Comparison of ENCODE assay signal across 10 cellular contexts in genomic region chr3:88000853-88001252, GRCh38. TPM values are rescaled to one million over a fixed set of nuclear protein-coding genes. Genes with fewer than 3 reads are reported as not detected.
DNase-seq lines count a peak whose midpoint lies in the region; ATAC-seq and TF ChIP-seq lines count a peak whose summit lies in the region.
"Had no signal": no experiment of that assay in that cellular context is flagged by ENCODE, and none has a peak within 500 bp of the region (broad histone marks: within the 10 kb centered on the region; RNA-seq: fewer than 3 reads in every experiment).

No MANE protein-coding gene starts in this region.

- CTCF ChIA-PET in PC-9 (lab: Charles Lee) = no interaction called here

- H3K27ac Mint-ChIP-seq in endothelial cell (ENCODE audit: unreplicated experiment) (no peak overlapping the region), neural progenitor cell (no peak overlapping the region)

- H4K20me1 ChIP-seq in PC-9 (ENCODE audit: insufficient read depth) (no peaks in the 10 kb centered on the region), neural progenitor cell (ENCODE audit: low read depth) (no peaks in the 10 kb centered on the region)

- H2AFZ ChIP-seq in PC-9 (0 out of 2 replicates have a peak overlapping the region, but pooled peaks have one; percentile 17), neural progenitor cell (replicated peaks) (peak overlapping the region; percentile 78)

- no peak overlapping the region for H3K9ac ChIP-seq in neural progenitor cell

- H3K9me2 ChIP-seq in PC-9 (ENCODE audit: insufficient read depth) = no peaks in the 10 kb centered on the region

- H3F3A ChIP-seq in PC-9 (ENCODE audit: insufficient read depth, low read depth) = no peaks in the 10 kb centered on the region
- H3F3A ChIP-seq in neural progenitor cell (ENCODE audit: low read depth) = no peaks in the 10 kb centered on the region

- intact Hi-C loops in PC-9 (cut with micrococcal nuclease; ENCODE audit: unreplicated experiment) = loop anchor here (10.0 kb wide), 2 partner anchors 836 to 916 kb away; no protein-coding TSS in a partner anchor

- H3K9me3 ChIP-seq in PC-9 (ENCODE audit: insufficient read depth, low read depth) (no peaks in the 10 kb centered on the region), neural progenitor cell (ENCODE audit: low read depth) (no peaks in the 10 kb centered on the region)
- H3K9me3 ChIP-seq: mucosa of descending colon had no signal

- H3K4me1 ChIP-seq in PC-9 (replicated peaks; ENCODE audit: insufficient read depth) = no peaks in the 10 kb centered on the region
- H3K4me1 ChIP-seq in neural progenitor cell = no peaks in the 10 kb centered on the region

- H3K4me3 Mint-ChIP-seq in endothelial cell (ENCODE audit: unreplicated experiment) (peak overlapping the region; percentile 54), neural progenitor cell (no peak overlapping the region)

- H3K4me3 ChIP-seq in PC-9 = no peak overlapping the region
- no peak overlapping the region for H3K4me3 ChIP-seq in neural progenitor cell
- H3K4me3 ChIP-seq: GM12878, mucosa of descending colon had no signal

- H3K27me3 Mint-ChIP-seq in endothelial cell (ENCODE audit: unreplicated experiment) = no peaks in the 10 kb centered on the region
- no peaks in the 10 kb centered on the region for H3K27me3 Mint-ChIP-seq in neural progenitor cell (ENCODE audit: insufficient read depth, low read depth)

- peak; percentile 87 for DNase-seq in DMS114 treated with DMSO at 0.1 percent for 48 hours (lab: John Stamatoyannopoulos, UW; ENCODE audit: unreplicated experiment)
- no peak for DNase-seq in PC-9
- peak; percentile 22 for DNase-seq in endothelial cell (ENCODE audit: low spot score)
- peak; percentile 66 for DNase-seq in neural progenitor cell (ENCODE audit: low spot score)
- DNase-seq in SKM-1 (lab: John Stamatoyannopoulos, UW; ENCODE audit: unreplicated experiment) = no peak
- DNase-seq in AG20443 (ENCODE audit: low spot score) = no peak
- no peak for DNase-seq in NCI-H1417 (lab: John Stamatoyannopoulos, UW)

- no peak overlapping the region for H3K27ac ChIP-seq in PC-9
- no peak overlapping the region for H3K27ac ChIP-seq in neural progenitor cell

- no TSS peak for BruUV-seq in PC-9 (replicated peaks; lab: Mats Ljungman, UMichigan)

- H3K9me3 Mint-ChIP-seq in endothelial cell (ENCODE audit: unreplicated experiment) (no peaks in the 10 kb centered on the region), neural progenitor cell (no peaks in the 10 kb centered on the region)

- H3K36me3 ChIP-seq in PC-9 (ENCODE audit: low read depth) (no peaks in the 10 kb centered on the region), neural progenitor cell (no peaks in the 10 kb centered on the region)

- H3K79me2 ChIP-seq in PC-9 (ENCODE audit: low read depth) (no peaks in the 10 kb centered on the region), neural progenitor cell (ENCODE audit: low read depth) (no peaks in the 10 kb centered on the region)

- TF ChIP-seq CTCF in PC-9 (conservative IDR thresholded peaks at IDR 0.05) (no peak), endothelial cell (IDR thresholded peaks at IDR 0.05; ENCODE audit: unreplicated experiment) (no peak), neural progenitor cell (IDR thresholded peaks at IDR 0.05) (no peak)

- no peaks in the 10 kb centered on the region for H3K27me3 ChIP-seq in PC-9 (ENCODE audit: insufficient read depth, low read depth)
- H3K27me3 ChIP-seq in neural progenitor cell = no peaks in the 10 kb centered on the region

- POLR2A ChIA-PET in PC-9 (lab: Charles Lee; ENCODE audit: unreplicated experiment) = no interaction called here

- H3K4me2 ChIP-seq in PC-9 = no peak overlapping the region
- peak overlapping the region; percentile 50 for H3K4me2 ChIP-seq in neural progenitor cell

- H3K4me1 Mint-ChIP-seq in endothelial cell (ENCODE audit: unreplicated experiment) = no peaks in the 10 kb centered on the region
- no peaks in the 10 kb centered on the region for H3K4me1 Mint-ChIP-seq in neural progenitor cell

- H3K36me3 Mint-ChIP-seq in endothelial cell (ENCODE audit: low read depth, unreplicated experiment) (no peaks in the 10 kb centered on the region), neural progenitor cell (no peaks in the 10 kb centered on the region)

- ATAC-seq in GM18520 (IDR thresholded peaks at IDR 0.05; ENCODE audit: unreplicated experiment) = no peak
- ATAC-seq: GM12878, mucosa of descending colon had no signal

RNA-seq across cellular contexts. Expression of gene CGGBP1, which starts 58.0 kb away (rescaled TPM):
- total RNA-seq in PC-9 (2021) (35.9 and 47.5 TPM in 2 replicates), endothelial cell (ENCODE audit: unreplicated experiment) (73.8 TPM), neural progenitor cell (ENCODE audit: low replicate concordance) (102 and 180 TPM in 2 replicates)

RNA-seq across cellular contexts. Expression of gene ZNF654, which starts 58.2 kb away (rescaled TPM):
- 7.2 and 9.6 TPM in 2 replicates for total RNA-seq in PC-9 (2021)
- total RNA-seq in endothelial cell (ENCODE audit: unreplicated experiment) = 19.5 TPM
- total RNA-seq in neural progenitor cell (ENCODE audit: low replicate concordance) = 9.8 and 18.9 TPM in 2 replicates

Comparison
In these comparisons a context has a peak if more than half of its experiments do, and no peak if none do; other contexts are left out.
1. DNase-seq: peak in DMS114 treated with DMSO at 0.1 percent for 48 hours (single experiment), endothelial cell (single experiment) and neural progenitor cell (single experiment); none in PC-9 (0 of 2), SKM-1 (single experiment), AG20443 (single experiment) and NCI-H1417 (0 of 3).